1 cellular context compared by ENCODE assay signal in genomic region chr9:100352727-100353505, GRCh38.
TF ChIP-seq lines count a peak whose summit lies in the region.

TEX10 (minus strand) TSS chr9:100352942; CDS start chr9:100349363, 3,579 bp downstream.

TF ChIP-seq in HepG2, 621 proteins besides CTCF, POLR2A, EP300 and RAD21 (continued from another document and continues in another):
- TF ChIP-seq PBX3 (CRISPR knock-in tag; IDR thresholded peaks at IDR 0.05; ENCODE audit: borderline replicate concordance) (0 out of 2 replicates have a peak, but pooled peaks have one; percentile 1), ZNF547 (CRISPR knock-in tag; IDR thresholded peaks at IDR 0.05) (peak; percentile 87), ZFP41 (CRISPR knock-in tag; IDR thresholded peaks at IDR 0.05; ENCODE audit: borderline replicate concordance) (no peak), CENPX (CRISPR knock-in tag; IDR thresholded peaks at IDR 0.05) (no peak), PRPF4 (IDR thresholded peaks at IDR 0.05; ENCODE audit: low read depth, low read length, poor library complexity, severe bottlenecking) (no peak), ZNF383 (CRISPR knock-in tag; IDR thresholded peaks at IDR 0.05; ENCODE audit: borderline replicate concordance) (no peak), ISL2 (CRISPR knock-in tag; IDR thresholded peaks at IDR 0.05) (peak; percentile 64), ZNF207 (IDR thresholded peaks at IDR 0.05; ENCODE audit: borderline replicate concordance) (no peak), ZMYM2 (CRISPR knock-in tag; IDR thresholded peaks at IDR 0.05) (no peak), TSC22D2 (CRISPR knock-in tag; IDR thresholded peaks at IDR 0.05; ENCODE audit: borderline replicate concordance) (0 out of 2 replicates have a peak, but pooled peaks have one; percentile 30), FOXO1 (CRISPR knock-in tag; IDR thresholded peaks at IDR 0.05) (peak; percentile 54; the same call in 1 of the 2 replicates), ZNF557 (CRISPR knock-in tag; IDR thresholded peaks at IDR 0.05) (peak; percentile 84; the same call in 1 of the 2 replicates), FUBP1 (CRISPR knock-in tag; IDR thresholded peaks at IDR 0.05; ENCODE audit: borderline replicate concordance) (no peak), SNRNP70 (IDR thresholded peaks at IDR 0.05; ENCODE audit: low read depth, low read length) (no peak), ZNF678 (CRISPR knock-in tag; IDR thresholded peaks at IDR 0.05) (peak; percentile 50; the same call in 1 of the 2 replicates), TARDBP (CRISPR knock-in tag; IDR thresholded peaks at IDR 0.05) (peak; percentile 79; the same call in 1 of the 2 replicates), MAZ (IDR thresholded peaks at IDR 0.05; ENCODE audit: borderline replicate concordance, low read depth, low read length) (peak; percentile 87; the same call in 1 of the 2 replicates), MAZ (CRISPR knock-in tag; IDR thresholded peaks at IDR 0.05; ENCODE audit: low read depth) (peak; percentile 87), ELF4 (CRISPR knock-in tag; IDR thresholded peaks at IDR 0.05; ENCODE audit: borderline replicate concordance) (peak; percentile 44; the same call in 1 of the 2 replicates), ZNF432 (CRISPR knock-in tag; IDR thresholded peaks at IDR 0.05; ENCODE audit: borderline replicate concordance) (no peak), ZHX1 (CRISPR knock-in tag; IDR thresholded peaks at IDR 0.05; ENCODE audit: low read depth) (peak; percentile 87), MXI1 (IDR thresholded peaks at IDR 0.05; ENCODE audit: borderline replicate concordance, low read depth, low read length) (peak; percentile 92; the same call in 2 of the 3 replicates), NFAT5 (CRISPR knock-in tag; IDR thresholded peaks at IDR 0.05) (peak; percentile 31; the same call in 1 of the 2 replicates), ELF1 (CRISPR knock-in tag; IDR thresholded peaks at IDR 0.05) (peak; percentile 91), ZBTB44 (CRISPR knock-in tag; IDR thresholded peaks at IDR 0.05) (no peak), ZXDC (CRISPR knock-in tag; IDR thresholded peaks at IDR 0.05) (peak; percentile 58; the same call in 1 of the 2 replicates), PHB2 (IDR thresholded peaks at IDR 0.05; ENCODE audit: partially characterized antibody) (no peak), UBTF (CRISPR knock-in tag; IDR thresholded peaks at IDR 0.05) (peak; percentile 81), IKZF1 (IDR thresholded peaks at IDR 0.05) (no peak), AFF4 (CRISPR knock-in tag; IDR thresholded peaks at IDR 0.05) (no peak), NR2C2 (CRISPR knock-in tag; IDR thresholded peaks at IDR 0.05; ENCODE audit: borderline replicate concordance) (peak; percentile 58), HNRNPH1 (optimal IDR thresholded peaks at IDR 0.05; ENCODE audit: low read depth, low read length) (peak; percentile 65)
